8 cellular contexts compared by ENCODE assay signal in the genomic region with DNA sequence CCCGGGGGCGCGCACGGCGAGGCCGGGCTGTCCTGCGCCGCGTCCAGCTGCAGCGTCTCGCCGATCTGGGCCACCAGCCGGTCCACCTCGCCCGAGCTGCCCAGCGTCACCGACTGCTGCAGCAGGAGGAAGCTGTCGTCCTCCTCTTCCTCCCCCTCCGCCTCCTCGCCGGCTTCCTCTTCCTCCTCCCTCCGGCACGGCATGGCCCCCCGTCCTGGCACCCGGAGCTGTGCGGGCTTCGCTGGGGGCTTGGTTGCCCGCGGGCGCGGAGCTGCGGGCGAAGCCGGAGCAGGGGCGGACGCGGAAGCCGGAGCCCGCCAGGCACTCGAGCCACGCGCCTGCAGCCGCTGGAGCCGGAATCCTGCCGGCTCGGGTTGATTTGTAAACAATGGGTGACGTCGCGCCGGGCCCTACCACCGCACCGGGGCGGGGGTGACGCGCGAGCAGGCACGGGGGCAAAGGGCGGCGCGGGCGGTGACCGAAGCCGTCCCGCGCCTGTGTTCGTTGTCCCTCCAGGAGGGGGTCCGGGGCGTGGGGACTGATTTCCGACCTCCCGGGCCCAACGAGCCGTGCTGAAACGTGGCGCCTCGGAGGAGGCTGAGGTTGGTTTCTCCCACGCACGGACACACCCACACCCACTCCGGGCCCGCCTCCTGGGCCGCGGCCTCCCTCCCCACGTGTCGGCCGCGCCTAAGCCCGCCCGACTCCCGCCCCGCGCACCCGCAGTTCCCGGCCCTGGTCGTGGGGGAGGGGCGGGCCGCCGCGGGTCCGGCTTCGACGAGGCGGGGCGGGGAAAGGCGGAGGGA. TPM values are rescaled to one million over a fixed set of nuclear protein-coding genes. Genes with fewer than 3 reads are reported as not detected.
DNase-seq lines count a peak whose midpoint lies in the region; ATAC-seq, FAIRE-seq and TF ChIP-seq lines count a peak whose summit lies in the region.

Gene FRAT2 (minus strand): TSS at position 360 of the 806 bp plus-strand sequence. CDS start 157 bp downstream, at position 203.

- H3K27ac ChIP-seq in AG04450 (ENCODE audit: low read depth, low read length) (peak within 1 kb of the TSS; percentile 91), kidney (ENCODE audit: low read depth in 2 of 2, low read length in 2 of 2) (peak within 1 kb of the TSS; percentile 92 to 95)

- CTCF ChIA-PET in AG04450 (lab: Charles Lee) = interaction anchor here (2.4 to 2.7 kb wide), 2 partner anchors 56 to 60 kb away, joined by 14 to 35 read pairs; no protein-coding TSS in a partner anchor

- no peak for TF ChIP-seq CTCF in AG04450 (IDR thresholded peaks at IDR 0.05; ENCODE audit: low read depth, low read length)
- no peak for TF ChIP-seq CTCF in kidney (IDR thresholded peaks at IDR 0.05; ENCODE audit: borderline replicate concordance, extremely low read depth, insufficient read depth)

- peak within 1 kb of the TSS; percentile 55 to 72 for H3K9ac ChIP-seq in kidney (ENCODE audit: low read length in 2 of 2)

- no peaks in the 10 kb centered on the region for H3K36me3 ChIP-seq in kidney (ENCODE audit: control insufficient read depth in 1 of 2, insufficient read depth in 2 of 2, low read length in 2 of 2)

- no peaks in the 10 kb centered on the region for H3K9me3 ChIP-seq in AG04450 (ENCODE audit: control insufficient read depth, insufficient read depth, low read length)
- no peaks in the 10 kb centered on the region for H3K9me3 ChIP-seq in kidney (ENCODE audit: control insufficient read depth in 1 of 2, low read length in 2 of 2)

- peak; percentile 95 for ATAC-seq in GM18868 (IDR thresholded peaks at IDR 0.05; ENCODE audit: unreplicated experiment)
- ATAC-seq in HG03097 (IDR thresholded peaks at IDR 0.05; ENCODE audit: low FRiP score, unreplicated experiment) = peak; percentile 70

- no peak for FAIRE-seq in kidney (lab: Jason Lieb, UNC)

- peaks cover 8 to 17% of the 10 kb centered on the region in 2 donors for H3K4me1 ChIP-seq in kidney (ENCODE audit: control insufficient read depth in 1 of 2, insufficient read depth in 1 of 2, low read depth in 1 of 2, low read length in 2 of 2)

- DNase-seq in AG04450 (ENCODE audit: low read depth, low spot score) (peak; percentile 74), NCI-H2227 treated with DMSO at 0.1 percent for 48 hours (lab: John Stamatoyannopoulos, UW) (peak; percentile 84), cerebellar cortex (ENCODE audit: low spot score) (peak; percentile 88), kidney (peak; percentile 97)
- peak; percentile 88 for DNase-seq in activated CD4-positive, CD25-positive, alpha-beta regulatory T cell treated with anti-CD3 and anti-CD28 coated beads, Interleukin-2, amount 50 U/mL, for 72 hours
- DNase-seq in stimulated activated CD4-positive, alpha-beta T cell treated with anti-CD3 and anti-CD28 coated beads, Interleukin-12 subunit alpha, Interleukin-12 subunit beta, amount 100 ng/mL, for 48 hours (ENCODE audit: low read depth in 2 of 3, low spot score in 1 of 3) = peak; percentile 74 to 83 (median 76)

- H3K4me3 ChIP-seq in AG04450 (ENCODE audit: low read depth, low read length) (peak within 1 kb of the TSS; percentile 75), kidney (ENCODE audit: low read length in 2 of 2) (peak within 1 kb of the TSS; percentile 79 to 87)

- H3K27me3 ChIP-seq in AG04450 (ENCODE audit: control insufficient read depth, insufficient read depth, low read length) = peaks cover 32% of the 10 kb centered on the region

- intact Hi-C loops in kidney (cut with DNase I) = loop anchor here (10.0 kb wide), 1 partner anchor 50 kb away; no protein-coding TSS in a partner anchor

- POLR2A ChIA-PET in AG04450 (lab: Yijun Ruan, JAX) = interaction anchor here (0.9 to 3.3 kb wide), 2 partner anchors 15 to 65 kb away, joined by 3 to 18 read pairs; partner anchors contain the start of gene FRAT1

RNA-seq across cellular contexts. Expression of gene FRAT2, which starts in this region (rescaled TPM):
- polyA plus RNA-seq in AG04450 (2011; rRNA removed) = 2.4 and 2.6 TPM in 2 replicates
- 2.8 and 2.9 TPM in 2 replicates for polyA minus RNA-seq in AG04450 (2011; rRNA and poly(A)+ RNA removed)
- total RNA-seq in kidney = 16.8 TPM
- 5.4 TPM for polyA plus RNA-seq in kidney (ENCODE audit: insufficient read depth, low read depth, low replicate concordance)

Comparison
In these comparisons a context has a peak if more than half of its experiments do, and no peak if none do; other contexts are left out.
1. Peak in every context shown above with its lines: DNase-seq, ATAC-seq, H3K4me3 ChIP-seq and H3K27ac ChIP-seq.